ENCODE assay signal across 17 cellular contexts in the genomic region with DNA sequence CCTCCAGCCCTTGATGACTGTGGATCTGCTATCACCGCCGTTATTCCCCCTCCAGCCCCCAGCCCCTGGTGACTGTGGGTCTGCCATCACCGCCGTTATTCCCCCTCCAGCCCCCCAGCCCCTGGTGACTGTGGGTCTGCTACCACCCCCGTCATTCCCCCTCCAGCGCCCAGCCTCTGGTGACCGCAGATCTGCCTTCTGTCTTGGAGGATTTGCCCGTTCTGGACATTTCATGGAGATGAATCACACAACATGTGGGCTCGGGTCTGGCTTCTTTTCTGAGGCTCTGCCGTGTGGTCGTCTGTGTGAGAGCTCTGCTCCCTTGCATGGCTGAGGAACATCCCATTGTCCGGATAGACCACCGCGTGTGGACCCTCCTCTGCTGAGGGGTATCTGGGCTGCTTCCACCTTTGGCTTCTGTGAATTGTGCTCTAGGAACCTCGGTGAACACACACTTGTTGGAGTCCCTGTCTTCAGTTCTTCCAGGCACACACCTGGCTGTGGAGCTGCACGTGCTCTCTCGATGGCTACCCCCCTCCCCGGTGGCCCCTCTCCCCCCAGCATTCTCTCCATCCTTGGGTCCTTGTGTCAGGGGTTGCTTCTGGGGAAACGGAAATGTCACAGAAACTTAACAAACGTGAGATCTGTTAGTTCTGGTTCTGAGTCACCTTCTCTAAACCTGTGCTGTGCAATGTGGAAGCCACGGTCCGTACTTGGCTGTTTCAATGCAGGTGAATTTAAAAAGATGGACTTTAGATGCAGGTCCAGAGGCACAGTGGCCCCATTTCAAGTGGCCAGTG.
DNase-seq lines count a peak whose midpoint lies in the region; ATAC-seq, FAIRE-seq and TF ChIP-seq lines count a peak whose summit lies in the region.
"Had no signal": no experiment of that assay in that cellular context is flagged by ENCODE, and none has a peak within 500 bp of the region (broad histone marks: within the 10 kb centered on the region; RNA-seq: fewer than 3 reads in every experiment).

No MANE protein-coding gene starts in this region.

- H3K27me3 Mint-ChIP-seq in activated T-helper 17 cell treated with anti-CD3 and anti-CD28 coated beads, Interleukin-2, amount 50 U/mL, for 72 hours: no peaks in the 10 kb centered on the region

- intact Hi-C loops in HepG2 (cut with micrococcal nuclease; ENCODE audit: unreplicated experiment): no loop called here
- intact Hi-C loops in right lobe of liver (cut with DNase I): no loop called here

- no peak overlapping the region for H2AFZ ChIP-seq in HepG2 (ENCODE audit: low read length)
- H2AFZ ChIP-seq: GM23338, neural progenitor cell had no signal

- 13% methylated on average over 18 of the region's 22 CpGs for WGBS in HepG2 (ENCODE audit: low lambda C conversion rate)
- WGBS in right lobe of liver (ENCODE audit: insufficient coverage, low coverage, low lambda C conversion rate, missing lambda C conversion rate): 60% methylated on average over 16 of the region's 22 CpGs

- no peak for TF ChIP-seq CTCF in HepG2 (CRISPR knock-in tag; IDR thresholded peaks at IDR 0.05)
- no peak for TF ChIP-seq CTCF in right lobe of liver (IDR thresholded peaks at IDR 0.05)

- H3K4me3 Mint-ChIP-seq in activated T-helper 17 cell treated with anti-CD3 and anti-CD28 coated beads, Interleukin-2, amount 50 U/mL, for 72 hours: no peak overlapping the region
- H3K4me3 Mint-ChIP-seq: GM23338, neural progenitor cell had no signal

- H3K36me3 Mint-ChIP-seq in activated T-helper 17 cell treated with anti-CD3 and anti-CD28 coated beads, Interleukin-2, amount 50 U/mL, for 72 hours (ENCODE audit: low read depth): no peaks in the 10 kb centered on the region
- H3K36me3 Mint-ChIP-seq: neural progenitor cell had no signal

- H3K4me1 ChIP-seq in HepG2 (ENCODE audit: insufficient read depth, low read length) (no peaks in the 10 kb centered on the region), right lobe of liver (no peaks in the 10 kb centered on the region)
- H3K4me1 ChIP-seq: neural progenitor cell, upper lobe of left lung had no signal

- H3K4me1 Mint-ChIP-seq in activated T-helper 17 cell treated with anti-CD3 and anti-CD28 coated beads, Interleukin-2, amount 50 U/mL, for 72 hours: no peaks in the 10 kb centered on the region

- in situ Hi-C loops in HepG2 (cut with HindIII; ENCODE audit: extremely low pct_ligation_motif_present, low pct_unique_long_range_greater_than_20kb): no loop called here

- H3K27me3 ChIP-seq in HepG2 (ENCODE audit: control insufficient read depth in 1 of 2, insufficient read depth in 2 of 2, low read length in 2 of 2): peaks cover 16 to 85% of the 10 kb centered on the region in 2 experiments
- no peaks in the 10 kb centered on the region for H3K27me3 ChIP-seq in right lobe of liver
- H3K27me3 ChIP-seq: neural progenitor cell, upper lobe of left lung had no signal

- no peaks in the 10 kb centered on the region for H3K79me2 ChIP-seq in HepG2 (ENCODE audit: insufficient read depth, low read length)

- no TSS peak for BruUV-seq in HepG2 (replicated peaks; lab: Mats Ljungman, UMichigan)

- CTCF ChIA-PET in HepG2 (lab: Yijun Ruan, JAX; ENCODE audit: low intra/inter-chr PET ratio, low total read pairs): no interaction called here

- no peak for ATAC-seq in HepG2
- ATAC-seq in right lobe of liver: no peak
- no peak for ATAC-seq in activated T-helper 17 cell treated with anti-CD3 and anti-CD28 coated beads, Interleukin-2, amount 50 U/mL, for 72 hours (replicated peaks)
- ATAC-seq: GM23338 had no signal

- no peak overlapping the region for H3K4me2 ChIP-seq in HepG2 (ENCODE audit: low read depth, low read length)
- H3K4me2 ChIP-seq: GM23338, neural progenitor cell had no signal

- H3K4me3 ChIP-seq in HepG2 (replicated peaks in 1 of 3; ENCODE audit: insufficient read depth in 1 of 3, low read depth in 2 of 3, low read length in 3 of 3) (no peak overlapping the region), right lobe of liver (no peak overlapping the region)
- H3K4me3 ChIP-seq: GM23338, neural progenitor cell, SK-N-MC, upper lobe of left lung had no signal

- no peak overlapping the region for H3K9ac ChIP-seq in HepG2 (ENCODE audit: insufficient read depth, low read depth, low read length)
- H3K9ac ChIP-seq: neural progenitor cell had no signal

- no peaks in the 10 kb centered on the region for H3K9me3 Mint-ChIP-seq in activated T-helper 17 cell treated with anti-CD3 and anti-CD28 coated beads, Interleukin-2, amount 50 U/mL, for 72 hours
- H3K9me3 Mint-ChIP-seq: GM23338 had no signal

- DNase-seq in HepG2 (ENCODE audit: low spot score) (no peak), right lobe of liver (no peak), amniotic epithelial cell (ENCODE audit: low read depth) (peak; percentile 89), iris pigment epithelial cell (ENCODE audit: low read depth) (peak; percentile 86), NCI-H128 (lab: John Stamatoyannopoulos, UW; ENCODE audit: unreplicated experiment) (no peak), C1 segment of cervical spinal cord (lab: John Stamatoyannopoulos, UW) (no peak)
- DNase-seq in activated T-cell treated with anti-CD3 and anti-CD28 coated beads, Interleukin-2, amount 50 U/mL, for 48 hours: no peak
- DNase-seq: DMS 273 treated with DMSO at 0.1 percent for 48 hours; NCI-H1436; NCI-H774; stimulated activated CD4-positive, alpha-beta T cell treated with anti-CD3 and anti-CD28 coated beads, Interleukin-12 subunit alpha, Interleukin-12 subunit beta, amount 100 ng/mL, for 4 hours; upper lobe of left lung had no signal

- H3K27ac Mint-ChIP-seq in activated T-helper 17 cell treated with anti-CD3 and anti-CD28 coated beads, Interleukin-2, amount 50 U/mL, for 72 hours: no peak overlapping the region
- H3K27ac Mint-ChIP-seq: GM23338, neural progenitor cell had no signal

- no peaks in the 10 kb centered on the region for H3K9me3 ChIP-seq in HepG2 (ENCODE audit: low read length)
- H3K9me3 ChIP-seq in right lobe of liver: no peaks in the 10 kb centered on the region
- H3K9me3 ChIP-seq: upper lobe of left lung had no signal

- POLR2A ChIA-PET in HepG2 (lab: Yijun Ruan, JAX): no interaction called here

- no peak for FAIRE-seq in HepG2 (lab: Jason Lieb, UNC)
- FAIRE-seq: keratinocyte had no signal

- no peaks in the 10 kb centered on the region for H4K20me1 ChIP-seq in HepG2 (ENCODE audit: insufficient read depth, low read length)

- TF ChIP-seq EP300 in HepG2 (IDR thresholded peaks at IDR 0.05; ENCODE audit: low read depth in 2 of 2, low read length in 2 of 2) (no peak), HepG2 (CRISPR knock-in tag; IDR thresholded peaks at IDR 0.05; ENCODE audit: borderline replicate concordance) (no peak)

- H3K36me3 ChIP-seq in HepG2 (replicated peaks in 1 of 2; ENCODE audit: control insufficient read depth in 1 of 2, insufficient read depth in 2 of 2, low read length in 2 of 2) (no peaks in the 10 kb centered on the region), right lobe of liver (no peaks in the 10 kb centered on the region)
- H3K36me3 ChIP-seq: neural progenitor cell, upper lobe of left lung had no signal

- no peak for TF ChIP-seq RAD21 in HepG2 (CRISPR knock-in tag; IDR thresholded peaks at IDR 0.05)

- H3K27ac ChIP-seq in HepG2 (ENCODE audit: extremely low read length, insufficient read depth, low read length) (no peak overlapping the region), right lobe of liver (no peak overlapping the region)
- H3K27ac ChIP-seq: neural progenitor cell, SK-N-MC, upper lobe of left lung had no signal

- TF ChIP-seq POLR2A in HepG2 (IDR thresholded peaks at IDR 0.05; ENCODE audit: insufficient read depth in 1 of 2, low read depth in 2 of 2, low read length in 2 of 2) (no peak), right lobe of liver (IDR thresholded peaks at IDR 0.05) (no peak)

TF ChIP-seq in HepG2, 621 proteins besides CTCF, POLR2A, EP300 and RAD21:
- TF ChIP-seq PRDM4 (CRISPR knock-in tag; IDR thresholded peaks at IDR 0.05; ENCODE audit: borderline replicate concordance): no peak
- TF ChIP-seq EZH2 (conservative IDR thresholded peaks at IDR 0.05; ENCODE audit: low read depth, low read length): 0 out of 2 replicates have a peak, but pooled peaks have one; percentile 26

Comparison
In these comparisons a context has a peak if more than half of its experiments do, and no peak if none do; other contexts are left out.
1. DNase-seq: peak in amniotic epithelial cell (single experiment) and iris pigment epithelial cell (single experiment); none in HepG2 (single experiment), right lobe of liver (0 of 3), activated T-cell treated with anti-CD3 and anti-CD28 coated beads, Interleukin-2, amount 50 U/mL, for 48 hours (0 of 2), NCI-H128 (single experiment) and C1 segment of cervical spinal cord (0 of 14).